2 cellular contexts compared by ENCODE assay signal in the genomic region with DNA sequence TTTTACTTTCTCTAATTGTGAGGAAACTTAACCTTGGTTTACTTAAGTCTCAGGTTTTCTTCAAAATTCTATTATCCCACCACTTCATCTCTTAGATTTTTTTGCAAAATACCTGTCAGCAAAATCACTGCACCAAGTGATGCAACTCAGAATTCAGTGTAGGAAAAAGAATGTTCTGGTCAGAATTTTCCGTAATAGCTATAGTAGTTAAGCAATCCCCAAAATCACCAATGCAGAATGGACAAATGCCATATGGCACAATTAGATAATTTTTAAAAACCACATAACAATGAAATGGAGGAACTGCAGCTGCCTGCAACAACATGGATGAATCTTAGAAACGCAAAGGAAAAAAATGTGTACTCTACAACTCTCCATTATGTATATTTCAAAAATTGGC.
TF ChIP-seq lines count a peak whose summit lies in the region.

No MANE protein-coding gene starts in this region.

TF ChIP-seq in SK-N-SH, 30 proteins besides CTCF, POLR2A, EP300 and RAD21 (continued from another document):
- TF ChIP-seq, protein P1, sequence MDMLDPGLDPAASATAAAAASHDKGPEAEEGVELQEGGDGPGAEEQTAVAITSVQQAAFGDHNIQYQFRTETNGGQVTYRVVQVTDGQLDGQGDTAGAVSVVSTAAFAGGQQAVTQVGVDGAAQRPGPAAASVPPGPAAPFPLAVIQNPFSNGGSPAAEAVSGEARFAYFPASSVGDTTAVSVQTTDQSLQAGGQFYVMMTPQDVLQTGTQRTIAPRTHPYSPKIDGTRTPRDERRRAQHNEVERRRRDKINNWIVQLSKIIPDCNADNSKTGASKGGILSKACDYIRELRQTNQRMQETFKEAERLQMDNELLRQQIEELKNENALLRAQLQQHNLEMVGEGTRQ (IDR thresholded peaks at IDR 0.05; ENCODE audit: borderline replicate concordance, low read depth, low read length): no peak
- no peak for TF ChIP-seq TEAD4 (IDR thresholded peaks at IDR 0.05; ENCODE audit: borderline replicate concordance, insufficient read depth)
- TF ChIP-seq, protein P2, sequence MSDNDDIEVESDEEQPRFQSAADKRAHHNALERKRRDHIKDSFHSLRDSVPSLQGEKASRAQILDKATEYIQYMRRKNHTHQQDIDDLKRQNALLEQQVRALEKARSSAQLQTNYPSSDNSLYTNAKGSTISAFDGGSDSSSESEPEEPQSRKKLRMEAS (IDR thresholded peaks at IDR 0.05; ENCODE audit: low read depth): no peak
- no peak for TF ChIP-seq RFX5 (IDR thresholded peaks at IDR 0.05; ENCODE audit: low read length)
- TF ChIP-seq, protein P3, sequence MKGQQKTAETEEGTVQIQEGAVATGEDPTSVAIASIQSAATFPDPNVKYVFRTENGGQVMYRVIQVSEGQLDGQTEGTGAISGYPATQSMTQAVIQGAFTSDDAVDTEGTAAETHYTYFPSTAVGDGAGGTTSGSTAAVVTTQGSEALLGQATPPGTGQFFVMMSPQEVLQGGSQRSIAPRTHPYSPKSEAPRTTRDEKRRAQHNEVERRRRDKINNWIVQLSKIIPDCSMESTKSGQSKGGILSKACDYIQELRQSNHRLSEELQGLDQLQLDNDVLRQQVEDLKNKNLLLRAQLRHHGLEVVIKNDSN (IDR thresholded peaks at IDR 0.05; ENCODE audit: borderline replicate concordance, low read depth): no peak
- no peak for TF ChIP-seq NFIC (IDR thresholded peaks at IDR 0.05; ENCODE audit: borderline replicate concordance)
- no peak for TF ChIP-seq MEF2A (IDR thresholded peaks at IDR 0.05; ENCODE audit: borderline replicate concordance, low read depth)

TF ChIP-seq in SK-N-SH treated with all-trans-retinoic acid at 6 μM for 48 hours, 23 proteins besides CTCF, POLR2A, EP300 and RAD21 (continued from another document):
- TF ChIP-seq, protein P4, sequence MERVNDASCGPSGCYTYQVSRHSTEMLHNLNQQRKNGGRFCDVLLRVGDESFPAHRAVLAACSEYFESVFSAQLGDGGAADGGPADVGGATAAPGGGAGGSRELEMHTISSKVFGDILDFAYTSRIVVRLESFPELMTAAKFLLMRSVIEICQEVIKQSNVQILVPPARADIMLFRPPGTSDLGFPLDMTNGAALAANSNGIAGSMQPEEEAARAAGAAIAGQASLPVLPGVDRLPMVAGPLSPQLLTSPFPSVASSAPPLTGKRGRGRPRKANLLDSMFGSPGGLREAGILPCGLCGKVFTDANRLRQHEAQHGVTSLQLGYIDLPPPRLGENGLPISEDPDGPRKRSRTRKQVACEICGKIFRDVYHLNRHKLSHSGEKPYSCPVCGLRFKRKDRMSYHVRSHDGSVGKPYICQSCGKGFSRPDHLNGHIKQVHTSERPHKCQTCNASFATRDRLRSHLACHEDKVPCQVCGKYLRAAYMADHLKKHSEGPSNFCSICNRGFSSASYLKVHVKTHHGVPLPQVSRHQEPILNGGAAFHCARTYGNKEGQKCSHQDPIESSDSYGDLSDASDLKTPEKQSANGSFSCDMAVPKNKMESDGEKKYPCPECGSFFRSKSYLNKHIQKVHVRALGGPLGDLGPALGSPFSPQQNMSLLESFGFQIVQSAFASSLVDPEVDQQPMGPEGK (CRISPR knock-in tag; IDR thresholded peaks at IDR 0.05; ENCODE audit: borderline replicate concordance): no peak
- TF ChIP-seq ESRRG (CRISPR knock-in tag; IDR thresholded peaks at IDR 0.05): no peak
- no peak for TF ChIP-seq OSR1 (CRISPR knock-in tag; IDR thresholded peaks at IDR 0.05)
- no peak for TF ChIP-seq CSDC2 (CRISPR knock-in tag; IDR thresholded peaks at IDR 0.05)
- no peak for TF ChIP-seq ZNF565 (CRISPR knock-in tag; conservative IDR thresholded peaks at IDR 0.05; ENCODE audit: low read depth)
- TF ChIP-seq BACH2 (CRISPR knock-in tag; IDR thresholded peaks at IDR 0.05; ENCODE audit: borderline replicate concordance): no peak
- TF ChIP-seq SNAI2 (CRISPR knock-in tag; IDR thresholded peaks at IDR 0.05): no peak
- TF ChIP-seq ZFP3 (CRISPR knock-in tag; IDR thresholded peaks at IDR 0.05): no peak
- no peak for TF ChIP-seq TCF4 (CRISPR knock-in tag; IDR thresholded peaks at IDR 0.05; ENCODE audit: borderline replicate concordance)
- TF ChIP-seq ZFP30 (CRISPR knock-in tag; IDR thresholded peaks at IDR 0.05): no peak
- no peak for TF ChIP-seq ARNTL (CRISPR knock-in tag; IDR thresholded peaks at IDR 0.05; ENCODE audit: borderline replicate concordance, low read depth)
- TF ChIP-seq GLIS3 (CRISPR knock-in tag; IDR thresholded peaks at IDR 0.05): no peak
- TF ChIP-seq, protein P5, sequence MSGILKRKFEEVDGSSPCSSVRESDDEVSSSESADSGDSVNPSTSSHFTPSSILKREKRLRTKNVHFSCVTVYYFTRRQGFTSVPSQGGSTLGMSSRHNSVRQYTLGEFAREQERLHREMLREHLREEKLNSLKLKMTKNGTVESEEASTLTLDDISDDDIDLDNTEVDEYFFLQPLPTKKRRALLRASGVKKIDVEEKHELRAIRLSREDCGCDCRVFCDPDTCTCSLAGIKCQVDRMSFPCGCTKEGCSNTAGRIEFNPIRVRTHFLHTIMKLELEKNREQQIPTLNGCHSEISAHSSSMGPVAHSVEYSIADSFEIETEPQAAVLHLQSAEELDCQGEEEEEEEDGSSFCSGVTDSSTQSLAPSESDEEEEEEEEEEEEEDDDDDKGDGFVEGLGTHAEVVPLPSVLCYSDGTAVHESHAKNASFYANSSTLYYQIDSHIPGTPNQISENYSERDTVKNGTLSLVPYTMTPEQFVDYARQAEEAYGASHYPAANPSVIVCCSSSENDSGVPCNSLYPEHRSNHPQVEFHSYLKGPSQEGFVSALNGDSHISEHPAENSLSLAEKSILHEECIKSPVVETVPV (CRISPR knock-in tag; IDR thresholded peaks at IDR 0.05): no peak
- TF ChIP-seq, protein P6, sequence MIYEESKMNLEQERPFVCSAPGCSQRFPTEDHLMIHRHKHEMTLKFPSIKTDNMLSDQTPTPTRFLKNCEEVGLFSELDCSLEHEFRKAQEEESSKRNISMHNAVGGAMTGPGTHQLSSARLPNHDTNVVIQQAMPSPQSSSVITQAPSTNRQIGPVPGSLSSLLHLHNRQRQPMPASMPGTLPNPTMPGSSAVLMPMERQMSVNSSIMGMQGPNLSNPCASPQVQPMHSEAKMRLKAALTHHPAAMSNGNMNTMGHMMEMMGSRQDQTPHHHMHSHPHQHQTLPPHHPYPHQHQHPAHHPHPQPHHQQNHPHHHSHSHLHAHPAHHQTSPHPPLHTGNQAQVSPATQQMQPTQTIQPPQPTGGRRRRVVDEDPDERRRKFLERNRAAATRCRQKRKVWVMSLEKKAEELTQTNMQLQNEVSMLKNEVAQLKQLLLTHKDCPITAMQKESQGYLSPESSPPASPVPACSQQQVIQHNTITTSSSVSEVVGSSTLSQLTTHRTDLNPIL (CRISPR knock-in tag; IDR thresholded peaks at IDR 0.05; ENCODE audit: low read depth): no peak
- TF ChIP-seq ZNF70 (CRISPR knock-in tag; IDR thresholded peaks at IDR 0.05): no peak
